ENCODE assay signal across 14 cellular contexts in the genomic region with DNA sequence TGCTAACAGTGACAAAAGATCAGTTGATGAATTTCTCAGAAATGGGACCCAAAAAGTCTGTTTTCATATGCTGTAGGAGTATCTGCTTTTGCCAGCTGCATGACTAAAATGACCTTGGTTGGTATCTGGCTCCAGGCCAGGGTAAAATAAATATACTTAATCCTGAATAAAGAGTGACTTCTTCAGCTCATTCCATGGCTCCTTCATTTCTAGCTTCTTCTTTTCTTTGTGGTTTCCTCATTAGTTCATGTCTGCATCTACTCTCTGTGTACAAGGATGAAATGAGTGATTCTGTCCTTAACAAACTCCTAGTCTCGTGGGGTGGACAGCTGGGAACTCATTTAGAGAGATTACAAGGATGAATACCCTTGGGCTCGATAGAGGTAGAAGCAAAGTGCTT. TPM values are rescaled to one million over a fixed set of nuclear protein-coding genes. Genes with fewer than 3 reads are reported as not detected.
DNase-seq lines count a peak whose midpoint lies in the region; ATAC-seq and TF ChIP-seq lines count a peak whose summit lies in the region.
"Had no signal": no experiment of that assay in that cellular context is flagged by ENCODE, and none has a peak within 500 bp of the region (broad histone marks: within the 10 kb centered on the region; RNA-seq: fewer than 3 reads in every experiment).

No MANE protein-coding gene starts in this region.

- no peak overlapping the region for H3K27ac Mint-ChIP-seq in type B pancreatic cell
- H3K27ac Mint-ChIP-seq: activated B cell treated with CpG ODN at 0.5 μM for 24 hours; stimulated activated effector memory CD8-positive, alpha-beta T cell treated with anti-CD3 and anti-CD28 coated beads, Interleukin-12 subunit alpha, Interleukin-12 subunit beta, amount 100 ng/mL, for 72 hours had no signal

- H3K9me2 ChIP-seq in SK-N-SH: no peaks in the 10 kb centered on the region

- POLR2A ChIA-PET in SK-N-SH (lab: Yijun Ruan, JAX): no interaction called here

- peaks cover 14% of the 10 kb centered on the region for H3K36me3 Mint-ChIP-seq in type B pancreatic cell

- H3K27ac ChIP-seq in SK-N-SH (ENCODE audit: low read depth in 2 of 2, low read length in 1 of 2): peak overlapping the region in 1 of 2 experiments; percentile 68; a peak in 2 of 4 replicates
- H3K27ac ChIP-seq in VCaP: peak overlapping the region; percentile 7; the same call in 1 of the 2 replicates
- peak overlapping the region; percentile 9 to 23 for H3K27ac ChIP-seq in thoracic aorta

- H3K36me3 ChIP-seq in SK-N-SH (replicated peaks in 1 of 2; ENCODE audit: control insufficient read depth in 1 of 2, insufficient read depth in 2 of 2, low read length in 1 of 2) (peaks cover 0 to 4% of the 10 kb centered on the region in 2 experiments), thoracic aorta (peaks cover 10% of the 10 kb centered on the region)

- no peaks in the 10 kb centered on the region for H3K27me3 Mint-ChIP-seq in type B pancreatic cell
- H3K27me3 Mint-ChIP-seq: activated B cell treated with CpG ODN at 0.5 μM for 24 hours had no signal

- DNase-seq in SK-N-SH: no peak
- peak; percentile 56 for DNase-seq in fibroblast of pulmonary artery (ENCODE audit: low read depth)
- DNase-seq in thoracic aorta (ENCODE audit: low spot score): no peak
- no peak for DNase-seq in type B pancreatic cell (ENCODE audit: extremely low spot score, unreplicated experiment)
- DNase-seq in stimulated activated CD4-positive, alpha-beta T cell treated with anti-CD3 and anti-CD28 coated beads, Interleukin-4, amount 100 ng/mL, for 4 hours: no peak
- DNase-seq: activated B cell treated with CpG ODN at 0.5 μM for 24 hours; activated CD8-positive, alpha-beta memory T cell treated with anti-CD3 and anti-CD28 coated beads, Interleukin-2, amount 50 U/mL, for 48 hours; DND-41; SIG-M5; stimulated activated CD4-positive, alpha-beta T cell treated with anti-CD3 and anti-CD28 coated beads, Interleukin-2, amount 100 ng/mL, for 24 hours had no signal

- no peak overlapping the region for H3K9ac ChIP-seq in SK-N-SH

- H3K4me1 ChIP-seq in SK-N-SH (ENCODE audit: control insufficient read depth in 1 of 2, insufficient read depth in 2 of 2, low read depth in 1 of 2, low read length in 1 of 2) (peaks cover 0 to 29% of the 10 kb centered on the region in 2 experiments; a peak in 3 of 4 replicates), thoracic aorta (ENCODE audit: control insufficient read depth in 1 of 2, low read depth in 2 of 2) (peaks cover 6 to 72% of the 10 kb centered on the region in 2 donors)

- peaks cover 18% of the 10 kb centered on the region for H3F3A ChIP-seq in SK-N-SH (replicated peaks; ENCODE audit: insufficient read depth)

- WGBS in SK-N-SH (ENCODE audit: low lambda C conversion rate): 93% methylated on average over 2 of the region's 2 CpGs

- H3K27me3 ChIP-seq in SK-N-SH (ENCODE audit: insufficient read depth) (no peaks in the 10 kb centered on the region), thoracic aorta (replicated peaks; ENCODE audit: insufficient read depth) (no peaks in the 10 kb centered on the region)

- no peaks in the 10 kb centered on the region for H4K20me1 ChIP-seq in SK-N-SH (ENCODE audit: insufficient read depth)

- H3K4me1 Mint-ChIP-seq in type B pancreatic cell (ENCODE audit: unreplicated experiment): no peaks in the 10 kb centered on the region

- H3K4me2 ChIP-seq in SK-N-SH: no peak overlapping the region

- no peak overlapping the region for H2AFZ ChIP-seq in SK-N-SH (ENCODE audit: low read depth)

- peaks cover 22% of the 10 kb centered on the region for H3K79me2 ChIP-seq in SK-N-SH (ENCODE audit: insufficient read depth)

- H3K9me3 Mint-ChIP-seq in type B pancreatic cell: no peaks in the 10 kb centered on the region
- H3K9me3 Mint-ChIP-seq: activated B cell treated with CpG ODN at 0.5 μM for 24 hours; stimulated activated effector memory CD8-positive, alpha-beta T cell treated with anti-CD3 and anti-CD28 coated beads, Interleukin-12 subunit alpha, Interleukin-12 subunit beta, amount 100 ng/mL, for 72 hours had no signal

- no peaks in the 10 kb centered on the region for H3K9me3 ChIP-seq in SK-N-SH
- no peaks in the 10 kb centered on the region for H3K9me3 ChIP-seq in thoracic aorta

- no peak overlapping the region for H3K4me3 ChIP-seq in SK-N-SH (ENCODE audit: low read depth in 2 of 2, low read length in 1 of 2)
- no peak overlapping the region for H3K4me3 ChIP-seq in fibroblast of pulmonary artery (replicated peaks; ENCODE audit: low read depth, low read length)
- no peak overlapping the region for H3K4me3 ChIP-seq in thoracic aorta

- TF ChIP-seq RAD21 in SK-N-SH (IDR thresholded peaks at IDR 0.05; ENCODE audit: low read length): no peak

- TF ChIP-seq CTCF in SK-N-SH (IDR thresholded peaks at IDR 0.05) (no peak), VCaP (conservative IDR thresholded peaks at IDR 0.05) (no peak), fibroblast of pulmonary artery (IDR thresholded peaks at IDR 0.05; ENCODE audit: low read length, missing control alignments) (no peak), thoracic aorta (IDR thresholded peaks at IDR 0.05) (no peak), type B pancreatic cell (conservative IDR thresholded peaks at IDR 0.05) (no peak)

- no peak for TF ChIP-seq EP300 in SK-N-SH (IDR thresholded peaks at IDR 0.05; ENCODE audit: borderline replicate concordance in 1 of 2, low read depth in 1 of 2, low read length in 1 of 2)

- ATAC-seq in SK-N-SH treated with all-trans-retinoic acid at 6 μM for 48 hours: no peak
- ATAC-seq in thoracic aorta (ENCODE audit: insufficient number of reproducible peaks, low FRiP score, low read depth): no peak
- no peak for ATAC-seq in HG03097 (IDR thresholded peaks at IDR 0.05; ENCODE audit: low FRiP score, unreplicated experiment)
- ATAC-seq: stimulated activated effector memory CD8-positive, alpha-beta T cell treated with anti-CD3 and anti-CD28 coated beads, Interleukin-12 subunit alpha, Interleukin-12 subunit beta, amount 100 ng/mL, for 72 hours had no signal

- no peak overlapping the region for H3K4me3 Mint-ChIP-seq in type B pancreatic cell
- H3K4me3 Mint-ChIP-seq: activated B cell treated with CpG ODN at 0.5 μM for 24 hours; stimulated activated effector memory CD8-positive, alpha-beta T cell treated with anti-CD3 and anti-CD28 coated beads, Interleukin-12 subunit alpha, Interleukin-12 subunit beta, amount 100 ng/mL, for 72 hours had no signal

- CTCF ChIA-PET in SK-N-SH (lab: Yijun Ruan, JAX): interaction anchor here (0.6 to 1.0 kb wide), 2 partner anchors 11 to 40 kb away, joined by 3 to 4 read pairs; no protein-coding TSS in a partner anchor

TF ChIP-seq in SK-N-SH, 30 proteins besides CTCF, POLR2A, EP300 and RAD21:
- TF ChIP-seq NFIC (IDR thresholded peaks at IDR 0.05; ENCODE audit: borderline replicate concordance) (peak; percentile 32; the same call in 1 of the 2 replicates), JUND (IDR thresholded peaks at IDR 0.05) (no peak)

TF ChIP-seq in SK-N-SH treated with all-trans-retinoic acid at 6 μM for 48 hours, 23 proteins besides CTCF, POLR2A, EP300 and RAD21 (continues in another document):
- TF ChIP-seq RARB (CRISPR knock-in tag; IDR thresholded peaks at IDR 0.05) (no peak), ZFP3 (CRISPR knock-in tag; IDR thresholded peaks at IDR 0.05) (no peak), ZC3H10 (CRISPR knock-in tag; IDR thresholded peaks at IDR 0.05) (no peak), TOX (CRISPR knock-in tag; IDR thresholded peaks at IDR 0.05; ENCODE audit: borderline replicate concordance) (no peak), CSDC2 (CRISPR knock-in tag; IDR thresholded peaks at IDR 0.05) (no peak), SNAI2 (CRISPR knock-in tag; IDR thresholded peaks at IDR 0.05) (no peak), ZNF565 (CRISPR knock-in tag; conservative IDR thresholded peaks at IDR 0.05; ENCODE audit: low read depth) (no peak), ZFP30 (CRISPR knock-in tag; IDR thresholded peaks at IDR 0.05) (no peak), BACH2 (CRISPR knock-in tag; IDR thresholded peaks at IDR 0.05; ENCODE audit: borderline replicate concordance) (no peak)
- TF ChIP-seq, protein P1, sequence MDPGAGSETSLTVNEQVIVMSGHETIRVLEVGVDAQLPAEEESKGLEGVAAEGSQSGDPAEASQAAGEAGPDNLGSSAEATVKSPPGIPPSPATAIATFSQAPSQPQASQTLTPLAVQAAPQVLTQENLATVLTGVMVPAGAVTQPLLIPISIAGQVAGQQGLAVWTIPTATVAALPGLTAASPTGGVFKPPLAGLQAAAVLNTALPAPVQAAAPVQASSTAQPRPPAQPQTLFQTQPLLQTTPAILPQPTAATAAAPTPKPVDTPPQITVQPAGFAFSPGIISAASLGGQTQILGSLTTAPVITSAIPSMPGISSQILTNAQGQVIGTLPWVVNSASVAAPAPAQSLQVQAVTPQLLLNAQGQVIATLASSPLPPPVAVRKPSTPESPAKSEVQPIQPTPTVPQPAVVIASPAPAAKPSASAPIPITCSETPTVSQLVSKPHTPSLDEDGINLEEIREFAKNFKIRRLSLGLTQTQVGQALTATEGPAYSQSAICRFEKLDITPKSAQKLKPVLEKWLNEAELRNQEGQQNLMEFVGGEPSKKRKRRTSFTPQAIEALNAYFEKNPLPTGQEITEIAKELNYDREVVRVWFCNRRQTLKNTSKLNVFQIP (CRISPR knock-in tag; IDR thresholded peaks at IDR 0.05; ENCODE audit: borderline replicate concordance, low read depth): no peak

RNA-seq across cellular contexts. Expression of a gene that starts 36.0 kb away (rescaled TPM):
- polyA plus RNA-seq in SK-N-SH (2012; rRNA removed): 18.4 and 18.6 TPM in 2 replicates
- polyA plus RNA-seq in SK-N-SH (2012; cell fraction: cytosol; rRNA removed): 16.3 and 17.0 TPM in 2 replicates
- polyA plus RNA-seq in SK-N-SH (2012; cell fraction: nucleus; rRNA removed): 18.0 and 22.4 TPM in 2 replicates
- total RNA-seq in thoracic aorta: 10 to 100 TPM; 29.6 to 62.2 TPM
- 12.9 and 15.6 TPM in 2 replicates for total RNA-seq in type B pancreatic cell (ENCODE audit: low replicate concordance)
